In the genomic region with DNA sequence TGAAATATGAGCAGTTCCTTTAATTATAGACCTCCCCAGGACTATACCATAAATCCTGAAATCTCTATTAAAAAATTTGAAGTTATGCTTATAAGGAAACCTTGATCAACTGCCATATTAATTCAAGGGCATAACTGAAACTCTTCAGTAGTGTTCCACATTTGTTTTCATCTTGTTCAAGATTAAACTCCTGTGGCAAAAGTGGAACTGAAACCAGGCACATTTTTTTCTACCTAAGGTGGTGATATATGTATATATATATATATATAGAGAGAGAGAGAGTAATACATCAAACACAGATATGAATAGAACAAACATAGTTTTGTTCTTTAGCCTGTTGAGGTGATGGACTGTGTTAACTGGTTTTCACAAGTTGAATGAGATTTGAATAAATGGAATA, we compare ENCODE assay signal across 21 cellular contexts.
DNase-seq lines count a peak whose midpoint lies in the region; ATAC-seq, FAIRE-seq and TF ChIP-seq lines count a peak whose summit lies in the region.
"Had no signal": no experiment of that assay in that cellular context is flagged by ENCODE, and none has a peak within 500 bp of the region (broad histone marks: within the 10 kb centered on the region; RNA-seq: fewer than 3 reads in every experiment).

No MANE protein-coding gene starts in this region.

- H3K4me2 ChIP-seq in OCI-LY7 (ENCODE audit: low read length), result peak overlapping the region; percentile 44
- H3K4me2 ChIP-seq in astrocyte (ENCODE audit: low read length), result no peak overlapping the region
- H3K4me2 ChIP-seq: A549; BLaER1 treated with 17β-estradiol and CSF1 and Interleukin-3, amounts not matched to agents 10 nM and 100 nM had no signal

- peaks cover 53% of the 10 kb centered on the region for H3K4me1 ChIP-seq in OCI-LY7 (ENCODE audit: insufficient read depth, low read length, poor library complexity, severe bottlenecking)
- H3K4me1 ChIP-seq in astrocyte (ENCODE audit: insufficient read depth, low read length), result no peaks in the 10 kb centered on the region
- H3K4me1 ChIP-seq: A549; BLaER1 treated with 17β-estradiol and CSF1 and Interleukin-3, amounts not matched to agents 10 nM and 100 nM; Caco-2 had no signal

- H3K27ac ChIP-seq in OCI-LY7 (ENCODE audit: low read depth, low read length, poor library complexity, severe bottlenecking) (peak overlapping the region; percentile 82), astrocyte (ENCODE audit: low read depth, low read length) (no peak overlapping the region)
- H3K27ac ChIP-seq: 22Rv1; A549; BLaER1 treated with 17β-estradiol and CSF1 and Interleukin-3, amounts not matched to agents 10 nM and 100 nM; C4-2B had no signal

- DNase-seq in GM12891 (ENCODE audit: insufficient read length, low spot score) (no peak), NAMALWA (ENCODE audit: low spot score) (peak; percentile 7), OCI-LY7 (ENCODE audit: low spot score) (peak; percentile 72), astrocyte (ENCODE audit: low read depth) (no peak)
- no peak for DNase-seq in activated T-helper 1 cell treated with anti-CD3 and anti-CD28 coated beads, Interleukin-12 subunit alpha, Interleukin-12 subunit beta, Interleukin-2, Interleukin-4 antibody, amounts not matched to agents 30 ng/mL and 10 ng/mL and 1 ng/mL, durations not matched to agents 14 hours and 24 hours and 36 hours (ENCODE audit: low spot score)
- DNase-seq in activated T-cell treated with anti-CD3 and anti-CD28 coated beads, Interleukin-2, amount 50 U/mL, for 72 hours, result no peak
- DNase-seq in activated T-cell treated with anti-CD3 and anti-CD28 coated beads, Interleukin-2, amount 50 U/mL, for 1 hour, result no peak
- DNase-seq: AML-193; Caco-2; Calu3; CD4-positive, alpha-beta T cell; CD8-positive, alpha-beta T cell; DMS79 treated with DMSO at 0.1 percent for 48 hours; GF-D8 had no signal

- H3K27me3 Mint-ChIP-seq in astrocyte (ENCODE audit: low read depth, unreplicated experiment), result no peaks in the 10 kb centered on the region
- no peaks in the 10 kb centered on the region for H3K27me3 Mint-ChIP-seq in activated T-helper 1 cell treated with anti-CD3 and anti-CD28 coated beads, Interleukin-12 subunit alpha, Interleukin-12 subunit beta, Interleukin-2, Interleukin-4 antibody, amounts not matched to agents 30 ng/mL and 10 ng/mL and 1 ng/mL, durations not matched to agents 14 hours and 24 hours and 36 hours (ENCODE audit: insufficient read depth)
- no peaks in the 10 kb centered on the region for H3K27me3 Mint-ChIP-seq in activated T-cell treated with anti-CD3 and anti-CD28 coated beads, Interleukin-2, amount 50 U/mL, for 72 hours (ENCODE audit: low read depth)
- H3K27me3 Mint-ChIP-seq: B cell; CD4-positive, alpha-beta T cell had no signal

- H3K4me3 Mint-ChIP-seq in astrocyte (ENCODE audit: unreplicated experiment), result no peak overlapping the region
- no peak overlapping the region for H3K4me3 Mint-ChIP-seq in activated T-helper 1 cell treated with anti-CD3 and anti-CD28 coated beads, Interleukin-12 subunit alpha, Interleukin-12 subunit beta, Interleukin-2, Interleukin-4 antibody, amounts not matched to agents 30 ng/mL and 10 ng/mL and 1 ng/mL, durations not matched to agents 14 hours and 24 hours and 36 hours
- no peak overlapping the region for H3K4me3 Mint-ChIP-seq in activated T-cell treated with anti-CD3 and anti-CD28 coated beads, Interleukin-2, amount 50 U/mL, for 72 hours
- H3K4me3 Mint-ChIP-seq: B cell; CD4-positive, alpha-beta T cell; CD8-positive, alpha-beta T cell had no signal

- 0 out of 2 replicates have a peak overlapping the region, but pooled peaks have one; percentile 31 for H2AFZ ChIP-seq in OCI-LY7 (ENCODE audit: low read length)
- no peak overlapping the region for H2AFZ ChIP-seq in astrocyte (ENCODE audit: low read depth, low read length)

- BruUV-seq in OCI-LY7 (replicated peaks; lab: Mats Ljungman, UMichigan), result no TSS peak

- intact Hi-C loops in OCI-LY7 (cut with micrococcal nuclease; ENCODE audit: unreplicated experiment), result no loop called here
- intact Hi-C loops in activated T-helper 1 cell treated with anti-CD3 and anti-CD28 coated beads, Interleukin-12 subunit alpha, Interleukin-12 subunit beta, Interleukin-2, Interleukin-4 antibody, amounts not matched to agents 30 ng/mL and 10 ng/mL and 1 ng/mL, durations not matched to agents 14 hours and 24 hours and 36 hours (cut with micrococcal nuclease), result no loop called here

- CTCF ChIA-PET in OCI-LY7 (lab: Charles Lee; ENCODE audit: unreplicated experiment), result no interaction called here

- H3K36me3 Mint-ChIP-seq in astrocyte (ENCODE audit: low read depth, unreplicated experiment), result no peaks in the 10 kb centered on the region
- H3K36me3 Mint-ChIP-seq in activated T-helper 1 cell treated with anti-CD3 and anti-CD28 coated beads, Interleukin-12 subunit alpha, Interleukin-12 subunit beta, Interleukin-2, Interleukin-4 antibody, amounts not matched to agents 30 ng/mL and 10 ng/mL and 1 ng/mL, durations not matched to agents 14 hours and 24 hours and 36 hours (ENCODE audit: low read depth), result no peaks in the 10 kb centered on the region
- no peaks in the 10 kb centered on the region for H3K36me3 Mint-ChIP-seq in activated T-cell treated with anti-CD3 and anti-CD28 coated beads, Interleukin-2, amount 50 U/mL, for 72 hours (ENCODE audit: insufficient read depth in 2 of 2)
- H3K36me3 Mint-ChIP-seq: CD8-positive, alpha-beta T cell had no signal

- H3K27me3 ChIP-seq in astrocyte (ENCODE audit: insufficient read depth, low read length), result no peaks in the 10 kb centered on the region

- H4K20me1 ChIP-seq in OCI-LY7 (ENCODE audit: insufficient read depth, low read length) (no peaks in the 10 kb centered on the region), astrocyte (ENCODE audit: insufficient read depth, low read length) (no peaks in the 10 kb centered on the region)
- H4K20me1 ChIP-seq: BLaER1 treated with 17β-estradiol and CSF1 and Interleukin-3, amounts not matched to agents 10 nM and 100 nM had no signal

- TF ChIP-seq POLR2A in GM12891 (IDR thresholded peaks at IDR 0.05; ENCODE audit: low read depth, low read length), result no peak

- ATAC-seq in activated T-cell treated with anti-CD3 and anti-CD28 coated beads, Interleukin-2, amount 50 U/mL, for 72 hours (replicated peaks in 1 of 2), result no peak
- ATAC-seq: A549; CD8-positive, alpha-beta T cell had no signal

- TF ChIP-seq CTCF in OCI-LY7 (conservative IDR thresholded peaks at IDR 0.05; ENCODE audit: low read length) (no peak), astrocyte (IDR thresholded peaks at IDR 0.05; ENCODE audit: insufficient read depth, low read depth, low read length) (no peak)

- H3K9ac ChIP-seq in astrocyte (ENCODE audit: low read length), result no peak overlapping the region
- H3K9ac ChIP-seq: BLaER1 treated with 17β-estradiol and CSF1 and Interleukin-3, amounts not matched to agents 10 nM and 100 nM had no signal

- H3K36me3 ChIP-seq in OCI-LY7 (ENCODE audit: insufficient read depth, low read length), result peaks cover 9% of the 10 kb centered on the region
- H3K36me3 ChIP-seq in astrocyte (ENCODE audit: insufficient read depth, low read length), result no peaks in the 10 kb centered on the region
- H3K36me3 ChIP-seq: BLaER1 treated with 17β-estradiol and CSF1 and Interleukin-3, amounts not matched to agents 10 nM and 100 nM had no signal

- H3K4me1 Mint-ChIP-seq in astrocyte (ENCODE audit: low read depth, unreplicated experiment), result no peaks in the 10 kb centered on the region
- no peaks in the 10 kb centered on the region for H3K4me1 Mint-ChIP-seq in activated T-helper 1 cell treated with anti-CD3 and anti-CD28 coated beads, Interleukin-12 subunit alpha, Interleukin-12 subunit beta, Interleukin-2, Interleukin-4 antibody, amounts not matched to agents 30 ng/mL and 10 ng/mL and 1 ng/mL, durations not matched to agents 14 hours and 24 hours and 36 hours (ENCODE audit: low read depth)
- no peaks in the 10 kb centered on the region for H3K4me1 Mint-ChIP-seq in activated T-cell treated with anti-CD3 and anti-CD28 coated beads, Interleukin-2, amount 50 U/mL, for 72 hours (ENCODE audit: low read depth)
- H3K4me1 Mint-ChIP-seq: B cell had no signal

- no peaks in the 10 kb centered on the region for H3K9me2 ChIP-seq in OCI-LY7 (ENCODE audit: insufficient read depth, low read length)

- H3K9me3 ChIP-seq in OCI-LY7 (ENCODE audit: low read length) (peaks cover 4% of the 10 kb centered on the region; the same call in 1 of the 2 replicates), astrocyte (ENCODE audit: insufficient read depth, low read depth, low read length) (no peaks in the 10 kb centered on the region)
- H3K9me3 ChIP-seq: A549; BLaER1 treated with 17β-estradiol and CSF1 and Interleukin-3, amounts not matched to agents 10 nM and 100 nM; Caco-2 had no signal

- H3K79me2 ChIP-seq in OCI-LY7 (ENCODE audit: insufficient read depth, low read depth, low read length) (no peaks in the 10 kb centered on the region), astrocyte (ENCODE audit: insufficient read depth, low read length) (no peaks in the 10 kb centered on the region)

- POLR2A ChIA-PET in OCI-LY7 (lab: Charles Lee), result no interaction called here

- H3K4me3 ChIP-seq in OCI-LY7 (ENCODE audit: low read depth, low read length, poor library complexity, severe bottlenecking) (no peak overlapping the region), astrocyte (ENCODE audit: insufficient read depth, low read depth, low read length) (no peak overlapping the region)
- H3K4me3 ChIP-seq: A549; BLaER1 treated with 17β-estradiol and CSF1 and Interleukin-3, amounts not matched to agents 10 nM and 100 nM had no signal

- no peaks in the 10 kb centered on the region for H3K9me3 Mint-ChIP-seq in astrocyte (ENCODE audit: unreplicated experiment)
- no peaks in the 10 kb centered on the region for H3K9me3 Mint-ChIP-seq in activated T-helper 1 cell treated with anti-CD3 and anti-CD28 coated beads, Interleukin-12 subunit alpha, Interleukin-12 subunit beta, Interleukin-2, Interleukin-4 antibody, amounts not matched to agents 30 ng/mL and 10 ng/mL and 1 ng/mL, durations not matched to agents 14 hours and 24 hours and 36 hours
- no peaks in the 10 kb centered on the region for H3K9me3 Mint-ChIP-seq in activated T-cell treated with anti-CD3 and anti-CD28 coated beads, Interleukin-2, amount 50 U/mL, for 72 hours

- H3K27ac Mint-ChIP-seq in astrocyte (ENCODE audit: unreplicated experiment), result no peak overlapping the region
- H3K27ac Mint-ChIP-seq in activated T-helper 1 cell treated with anti-CD3 and anti-CD28 coated beads, Interleukin-12 subunit alpha, Interleukin-12 subunit beta, Interleukin-2, Interleukin-4 antibody, amounts not matched to agents 30 ng/mL and 10 ng/mL and 1 ng/mL, durations not matched to agents 14 hours and 24 hours and 36 hours, result no peak overlapping the region
- H3K27ac Mint-ChIP-seq in activated T-cell treated with anti-CD3 and anti-CD28 coated beads, Interleukin-2, amount 50 U/mL, for 72 hours, result no peak overlapping the region
- H3K27ac Mint-ChIP-seq: B cell; CD4-positive, alpha-beta T cell; CD8-positive, alpha-beta T cell had no signal

- no peak for FAIRE-seq in GM12891 (lab: Jason Lieb, UNC)
- peak; percentile 17 for FAIRE-seq in astrocyte (lab: Jason Lieb, UNC)
- FAIRE-seq: A549, D721Med, G401.6 had no signal

TF ChIP-seq in GM12891, 5 proteins besides CTCF, POLR2A, EP300 and RAD21 (continues in another document):
- TF ChIP-seq SPI1 (IDR thresholded peaks at IDR 0.05; ENCODE audit: low read depth, low read length) (0 out of 2 replicates have a peak, but pooled peaks have one; percentile 5), PAX5 (IDR thresholded peaks at IDR 0.05; ENCODE audit: insufficient read depth, low read length, severe bottlenecking) (no peak), POU2F2 (IDR thresholded peaks at IDR 0.05; ENCODE audit: low read depth, low read length) (no peak)

Comparison
In these comparisons a context has a peak if more than half of its experiments do, and no peak if none do; other contexts are left out.
1. DNase-seq: peak in NAMALWA (single experiment) and OCI-LY7 (single experiment); none in GM12891 (single experiment), astrocyte (single experiment), activated T-helper 1 cell treated with anti-CD3 and anti-CD28 coated beads, Interleukin-12 subunit alpha, Interleukin-12 subunit beta, Interleukin-2, Interleukin-4 antibody, amounts not matched to agents 30 ng/mL and 10 ng/mL and 1 ng/mL, durations not matched to agents 14 hours and 24 hours and 36 hours (single experiment), activated T-cell treated with anti-CD3 and anti-CD28 coated beads, Interleukin-2, amount 50 U/mL, for 72 hours (0 of 2) and activated T-cell treated with anti-CD3 and anti-CD28 coated beads, Interleukin-2, amount 50 U/mL, for 1 hour (single experiment).